ENCODE assay signal across 22 cellular contexts in genomic region chr15:75544273-75544862, GRCh38. TPM values are rescaled to one million over a fixed set of nuclear protein-coding genes. Genes with fewer than 3 reads are reported as not detected.
DNase-seq lines count a peak whose midpoint lies in the region; ATAC-seq, FAIRE-seq and TF ChIP-seq lines count a peak whose summit lies in the region.
"Had no signal": no experiment of that assay in that cellular context is flagged by ENCODE, and none has a peak within 500 bp of the region (broad histone marks: within the 10 kb centered on the region; RNA-seq: fewer than 3 reads in every experiment).

No MANE protein-coding gene starts in this region.

- H3K4me1 ChIP-seq in K562 (replicated peaks in 1 of 2; ENCODE audit: control insufficient read depth in 2 of 2, insufficient read depth in 2 of 2, low read length in 2 of 2) (peaks cover 8 to 22% of the 10 kb centered on the region in 2 experiments; a peak in 3 of 5 replicates), HepG2 (ENCODE audit: insufficient read depth, low read length) (peaks cover 17% of the 10 kb centered on the region), mesendoderm (ENCODE audit: control insufficient read depth, low read depth, low read length) (no peaks in the 10 kb centered on the region), adrenal gland (replicated peaks in 1 of 2) (peaks cover 0 to 30% of the 10 kb centered on the region in 2 donors)

- BruUV-seq in K562 (replicated peaks; lab: Mats Ljungman, UMichigan) (no TSS peak), HepG2 (replicated peaks; lab: Mats Ljungman, UMichigan) (no TSS peak)

- intact Hi-C loops in natural killer cell (cut with micrococcal nuclease) (no loop called here), K562 (cut with micrococcal nuclease) (no loop called here), HepG2 (cut with micrococcal nuclease; ENCODE audit: unreplicated experiment) (no loop called here), adrenal gland (cut with DNase I) (no loop called here)

- no peaks in the 10 kb centered on the region for H3K27me3 Mint-ChIP-seq in natural killer cell (ENCODE audit: low read depth in 2 of 2)
- no peaks in the 10 kb centered on the region for H3K27me3 Mint-ChIP-seq in natural killer cell treated with Interleukin-12 subunit alpha and Interleukin-12 subunit beta and Interleukin-15 and Interleukin-18, amount 100 ng/mL, for 72 hours
- H3K27me3 Mint-ChIP-seq: stimulated activated naive B cell treated with anti-CD40 and anti-IgM and Interleukin-4, amounts not matched to agents 10 μg/mL and 1 μg/mL and 100 μg/mL, for 72 hours had no signal

- no peak overlapping the region for H3K23ac ChIP-seq in mesendoderm (ENCODE audit: low read length)

- H2AK5ac ChIP-seq in mesendoderm (ENCODE audit: low read length) = no peak overlapping the region

- no peaks in the 10 kb centered on the region for H3K9me1 ChIP-seq in K562 (ENCODE audit: control insufficient read depth, insufficient read depth, low read length)

- H3K27me3 ChIP-seq in K562 (ENCODE audit: control insufficient read depth in 2 of 2, insufficient read depth in 2 of 2, low read length in 2 of 2) (no peaks in the 10 kb centered on the region), HepG2 (ENCODE audit: control insufficient read depth in 1 of 2, insufficient read depth in 2 of 2, low read length in 2 of 2) (no peaks in the 10 kb centered on the region; a peak in 1 of 5 replicates), mesendoderm (ENCODE audit: insufficient read depth, low read length, poor library complexity) (no peaks in the 10 kb centered on the region), adrenal gland (no peaks in the 10 kb centered on the region)

- no peak overlapping the region for H4K8ac ChIP-seq in mesendoderm (ENCODE audit: low read depth, low read length)

- no peak overlapping the region for H3K4ac ChIP-seq in mesendoderm (ENCODE audit: low read depth, low read length)

- no peaks in the 10 kb centered on the region for H3K9me3 Mint-ChIP-seq in natural killer cell
- H3K9me3 Mint-ChIP-seq in natural killer cell treated with Interleukin-12 subunit alpha and Interleukin-12 subunit beta and Interleukin-15 and Interleukin-18, amount 100 ng/mL, for 72 hours = no peaks in the 10 kb centered on the region
- H3K9me3 Mint-ChIP-seq: HFFc6; stimulated activated naive B cell treated with anti-CD40 and anti-IgM and Interleukin-4, amounts not matched to agents 10 μg/mL and 1 μg/mL and 100 μg/mL, for 72 hours had no signal

- FAIRE-seq in K562 (lab: Jason Lieb, UNC) = no peak
- FAIRE-seq in HepG2 (lab: Jason Lieb, UNC) = no peak
- FAIRE-seq: keratinocyte had no signal

- no peak overlapping the region for H2BK15ac ChIP-seq in mesendoderm (replicated peaks; ENCODE audit: low read depth)

- no peak overlapping the region for H3K4me2 ChIP-seq in K562 (ENCODE audit: insufficient read depth, low read length)
- no peak overlapping the region for H3K4me2 ChIP-seq in HepG2 (ENCODE audit: low read depth, low read length)
- no peak overlapping the region for H3K4me2 ChIP-seq in mesendoderm (ENCODE audit: low read length)
- H3K4me2 ChIP-seq: PC-9 had no signal

- no peak overlapping the region; the same call in 2 of the 3 replicates for H3K27ac ChIP-seq in K562 (ENCODE audit: extremely low read depth, low read depth, low read length)
- no peak overlapping the region for H3K27ac ChIP-seq in HepG2 (ENCODE audit: extremely low read length, insufficient read depth, low read length)
- no peak overlapping the region for H3K27ac ChIP-seq in mesendoderm (ENCODE audit: low read depth, low read length)
- no peak overlapping the region for H3K27ac ChIP-seq in adrenal gland
- H3K27ac ChIP-seq: PC-9 had no signal

- H3K56ac ChIP-seq in mesendoderm (ENCODE audit: low read length) = no peak overlapping the region

- H3K36me3 Mint-ChIP-seq in natural killer cell = no peaks in the 10 kb centered on the region
- peaks cover 4% of the 10 kb centered on the region for H3K36me3 Mint-ChIP-seq in natural killer cell treated with Interleukin-12 subunit alpha and Interleukin-12 subunit beta and Interleukin-15 and Interleukin-18, amount 100 ng/mL, for 72 hours

- H3K79me2 ChIP-seq in K562 (ENCODE audit: control insufficient read depth, insufficient read depth, low read length) = peaks cover 5% of the 10 kb centered on the region
- peaks cover 7% of the 10 kb centered on the region for H3K79me2 ChIP-seq in HepG2 (ENCODE audit: insufficient read depth, low read length)
- H3K79me2 ChIP-seq in mesendoderm (ENCODE audit: control insufficient read depth, insufficient read depth, low read length) = peaks cover 43% of the 10 kb centered on the region

- H3K36me3 ChIP-seq in K562 (ENCODE audit: control insufficient read depth, insufficient read depth, low read length) (no peaks in the 10 kb centered on the region), HepG2 (replicated peaks in 1 of 2; ENCODE audit: control insufficient read depth in 1 of 2, insufficient read depth in 2 of 2, low read length in 2 of 2) (peaks cover 0 to 7% of the 10 kb centered on the region in 2 experiments; a peak in 1 of 5 replicates), mesendoderm (ENCODE audit: control insufficient read depth, insufficient read depth, low read length) (no peaks in the 10 kb centered on the region), adrenal gland (replicated peaks in 1 of 2) (no peaks in the 10 kb centered on the region)

- no peak overlapping the region for H2BK5ac ChIP-seq in mesendoderm (ENCODE audit: low read length)

- POLR2A ChIA-PET in K562 (lab: Yijun Ruan, JAX) (interaction anchor here (0.9 to 3.1 kb wide), 3 partner anchors 9 to 17 kb away, joined by 3 to 15 read pairs (median 12); no protein-coding TSS in a partner anchor), HepG2 (lab: Yijun Ruan, JAX) (interaction anchor here (0.7 kb wide), 1 partner anchor 99 kb away, joined by 3 read pairs; no protein-coding TSS in a partner anchor)

- ATAC-seq in natural killer cell (peak in 2 of 3 donors; percentile 24 to 50), K562 (peak; percentile 51), HepG2 (no peak), HG02852 (IDR thresholded peaks at IDR 0.05; ENCODE audit: unreplicated experiment) (no peak), GM21360 (IDR thresholded peaks at IDR 0.05; ENCODE audit: unreplicated experiment) (no peak)
- ATAC-seq in natural killer cell treated with Interleukin-12 subunit alpha and Interleukin-12 subunit beta and Interleukin-15 and Interleukin-18, amount 100 ng/mL, for 72 hours = no peak
- ATAC-seq: right cardiac atrium; SK-N-SH treated with all-trans-retinoic acid at 6 μM for 48 hours; stimulated activated naive B cell treated with anti-CD40 and anti-IgM and Interleukin-4, amounts not matched to agents 10 μg/mL and 1 μg/mL and 100 μg/mL, for 72 hours had no signal

- TF ChIP-seq CTCF in natural killer cell (IDR thresholded peaks at IDR 0.05) (no peak), K562 (IDR thresholded peaks at IDR 0.05 in 2 of 3, conservative IDR thresholded peaks at IDR 0.05 in 1 of 3; ENCODE audit: insufficient read depth in 2 of 3, low read depth in 1 of 3, low read length in 3 of 3) (no peak), HepG2 (CRISPR knock-in tag; IDR thresholded peaks at IDR 0.05) (no peak), adrenal gland (IDR thresholded peaks at IDR 0.05) (no peak)

- DNase-seq in natural killer cell (no peak), K562 (ENCODE audit: extremely low read depth in 1 of 4, low spot score in 3 of 4) (no peak), HepG2 (ENCODE audit: low spot score) (no peak), mesendoderm (no peak), adrenal gland (no peak)
- no peak for DNase-seq in natural killer cell treated with Interleukin-12 subunit alpha and Interleukin-12 subunit beta and Interleukin-15 and Interleukin-18, amount 100 ng/mL, for 72 hours (ENCODE audit: low spot score)
- DNase-seq: activated CD4-positive, alpha-beta T cell treated with anti-CD3 and anti-CD28 coated beads for 1 hour; activated effector memory CD4-positive, alpha-beta T cell treated with Interleukin-2 at 50 U/mL for 16 hours; COR-L47; effector CD8-positive, alpha-beta T cell; HFFc6; Kasumi-1; NCI-H1105; PC-9; right cardiac atrium; stimulated activated CD4-positive, alpha-beta T cell treated with anti-CD3 and anti-CD28 coated beads, Interleukin-15, amount 100 ng/mL, for 24 hours; stimulated activated naive B cell treated with anti-CD40 and anti-IgM and Interleukin-4, amounts not matched to agents 10 μg/mL and 1 μg/mL and 100 μg/mL, for 72 hours; trophoblast cell had no signal

- 26% methylated on average over 3 of the region's 3 CpGs for whole genome bisulfite sequencing in K562 (ENCODE audit: insufficient coverage, low coverage, missing lambda C conversion rate)
- WGBS in HepG2 (ENCODE audit: low lambda C conversion rate) = 81% methylated on average over 3 of the region's 3 CpGs
- no CpG with 5 or more reads among the region's 3 CpGs for WGBS in mesendoderm (ENCODE audit: extremely low coverage, insufficient coverage, low lambda C conversion rate)
- WGBS in adrenal gland, 4 donors = 87 to 98% (median 88%) methylated on average over 3 of the region's 3 CpGs

- in situ Hi-C loops in K562 (cut with MboI) = no loop called here
- in situ Hi-C loops in HepG2 (cut with HindIII; ENCODE audit: extremely low pct_ligation_motif_present, low pct_unique_long_range_greater_than_20kb) = no loop called here

- no peak overlapping the region for H2AFZ ChIP-seq in K562 (ENCODE audit: low read depth, low read length)
- H2AFZ ChIP-seq in HepG2 (ENCODE audit: low read length) = no peak overlapping the region
- H2AFZ ChIP-seq: PC-9 had no signal

- H3K9ac ChIP-seq in K562 (ENCODE audit: insufficient read depth in 1 of 2, low read depth in 2 of 2, low read length in 2 of 2) = no peak overlapping the region; a peak in 1 of 4 replicates
- H3K9ac ChIP-seq in HepG2 (ENCODE audit: insufficient read depth, low read depth, low read length) = no peak overlapping the region
- no peak overlapping the region for H3K9ac ChIP-seq in mesendoderm (ENCODE audit: low read length)

- peak overlapping the region; percentile 58 to 83 for H3K27ac Mint-ChIP-seq in natural killer cell
- H3K27ac Mint-ChIP-seq in natural killer cell treated with Interleukin-12 subunit alpha and Interleukin-12 subunit beta and Interleukin-15 and Interleukin-18, amount 100 ng/mL, for 72 hours = peak overlapping the region in 1 of 2 donors; percentile 24

- H4K20me1 ChIP-seq in K562 (replicated peaks; ENCODE audit: control insufficient read depth, insufficient read depth, low read length) = no peaks in the 10 kb centered on the region
- no peaks in the 10 kb centered on the region for H4K20me1 ChIP-seq in HepG2 (ENCODE audit: insufficient read depth, low read length)

- H3K9me3 ChIP-seq in K562 (replicated peaks; ENCODE audit: control insufficient read depth, insufficient read depth, low read depth, low read length) (no peaks in the 10 kb centered on the region), HepG2 (ENCODE audit: low read length) (no peaks in the 10 kb centered on the region), adrenal gland (replicated peaks in 1 of 3) (no peaks in the 10 kb centered on the region)

- H3K4me1 Mint-ChIP-seq in natural killer cell = peaks cover 30 to 36% of the 10 kb centered on the region in 2 donors
- H3K4me1 Mint-ChIP-seq in natural killer cell treated with Interleukin-12 subunit alpha and Interleukin-12 subunit beta and Interleukin-15 and Interleukin-18, amount 100 ng/mL, for 72 hours (ENCODE audit: low read depth in 2 of 2) = peaks cover 20 to 31% of the 10 kb centered on the region in 2 donors

- TF ChIP-seq EP300 in K562 (IDR thresholded peaks at IDR 0.05; ENCODE audit: low read length) = no peak
- TF ChIP-seq EP300 in HepG2 (IDR thresholded peaks at IDR 0.05; ENCODE audit: low read depth in 2 of 2, low read length in 2 of 2) = no peak
- TF ChIP-seq EP300 in HepG2 (CRISPR knock-in tag; IDR thresholded peaks at IDR 0.05; ENCODE audit: borderline replicate concordance) = no peak

- TF ChIP-seq RAD21 in K562 (CRISPR knock-in tag; conservative IDR thresholded peaks at IDR 0.05 in 1 of 2, IDR thresholded peaks at IDR 0.05 in 1 of 2) (no peak), HepG2 (CRISPR knock-in tag; IDR thresholded peaks at IDR 0.05) (no peak)

- H3K4me3 ChIP-seq in K562 = no peak overlapping the region
- H3K4me3 ChIP-seq in HepG2 (replicated peaks in 1 of 3; ENCODE audit: insufficient read depth in 1 of 3, low read depth in 2 of 3, low read length in 3 of 3) = no peak overlapping the region
- no peak overlapping the region for H3K4me3 ChIP-seq in mesendoderm (ENCODE audit: low read length)
- H3K4me3 ChIP-seq in adrenal gland = no peak overlapping the region
- H3K4me3 ChIP-seq: PC-9 had no signal

- H4K5ac ChIP-seq in mesendoderm (ENCODE audit: low read length) = no peak overlapping the region

- no peak overlapping the region for H2BK120ac ChIP-seq in mesendoderm (ENCODE audit: low read depth, low read length)

- H3K4me3 Mint-ChIP-seq in natural killer cell = no peak overlapping the region
- no peak overlapping the region for H3K4me3 Mint-ChIP-seq in natural killer cell treated with Interleukin-12 subunit alpha and Interleukin-12 subunit beta and Interleukin-15 and Interleukin-18, amount 100 ng/mL, for 72 hours
- H3K4me3 Mint-ChIP-seq: HFFc6; stimulated activated naive B cell treated with anti-CD40 and anti-IgM and Interleukin-4, amounts not matched to agents 10 μg/mL and 1 μg/mL and 100 μg/mL, for 72 hours had no signal

- CTCF ChIA-PET in K562 (lab: Yijun Ruan, JAX; ENCODE audit: low intra/inter-chr PET ratio) = no interaction called here
- CTCF ChIA-PET in HepG2 (lab: Yijun Ruan, JAX; ENCODE audit: low intra/inter-chr PET ratio, low total read pairs) = no interaction called here

- peaks cover 9% of the 10 kb centered on the region for H3K79me1 ChIP-seq in mesendoderm (ENCODE audit: low read length)

- TF ChIP-seq POLR2A in K562 (conservative IDR thresholded peaks at IDR 0.05) (no peak), HepG2 (IDR thresholded peaks at IDR 0.05; ENCODE audit: insufficient read depth in 1 of 2, low read depth in 2 of 2, low read length in 2 of 2) (no peak), adrenal gland (IDR thresholded peaks at IDR 0.05) (no peak)

- no peak overlapping the region for H3K18ac ChIP-seq in mesendoderm (ENCODE audit: low read length)

RNA-seq across cellular contexts. Expression of gene PTPN9, which starts 34.7 kb away (rescaled TPM):
- total RNA-seq in natural killer cell (10 to 100 TPM; 28.3 to 33.0 (median 28.9) TPM), K562 (2014; rRNA removed) (7.4 and 14.4 TPM in 2 replicates), K562 (2014; rRNA removed; fragmentation: Illumina TruSeq; extraction: Trizol) (14.2 and 16.6 TPM in 2 replicates), K562 (2015; rRNA removed; fragmentation: Illumina TruSeq; extraction: Trizol) (15.4 and 16.5 TPM in 2 replicates), K562 (2021) (17.1 and 20.4 TPM in 2 replicates), HepG2 (2016; rRNA removed; fragmentation: Illumina TruSeq; extraction: Trizol) (16.5 and 16.6 TPM in 2 replicates), adrenal gland (10 to 100 TPM; 11.7 to 28.5 (median 19.9) TPM)
- 10 to 100 TPM; 30.0 to 34.2 TPM for total RNA-seq in natural killer cell treated with Interleukin-12 subunit alpha and Interleukin-12 subunit beta and Interleukin-15 and Interleukin-18, amount 100 ng/mL, for 72 hours
- 24.8 and 25.7 TPM in 2 replicates for total RNA-seq in K562 (2011; cell fraction: chromatin; rRNA removed; ENCODE audit: low replicate concordance)
- 11.2 and 13.5 TPM in 2 replicates for total RNA-seq in K562 (2011; cell fraction: nucleolus; rRNA removed)
- total RNA-seq in K562 (2011; cell fraction: nucleoplasm; rRNA removed) = 19.7 and 25.1 TPM in 2 replicates
- polyA plus RNA-seq in K562 (2011; rRNA removed) (22.3 and 24.0 TPM in 2 replicates), K562 (2014; fragmentation: Illumina TruSeq; extraction: Trizol) (17.7 and 19.7 TPM in 2 replicates), K562 (2014; fragmentation: Nextera tagmentation; extraction: Ambion mirVana) (1 to 10 TPM; 5.0 to 6.3 TPM), K562 (2014; rRNA removed) (11.3 and 12.4 TPM in 2 replicates), HepG2 (2011; rRNA removed) (19.9 and 21.3 TPM in 2 replicates), adrenal gland (10 to 100 TPM in 1 of 3 donors, 1 to 10 TPM in 2; 5.9 to 20.1 (median 6.1) TPM)
- polyA plus RNA-seq in K562 (2011; cell fraction: cytosol; rRNA removed) = 31.5 and 33.8 TPM in 2 replicates
- polyA plus RNA-seq in K562 (2011; cell fraction: nucleus; rRNA removed) = 11.1 and 14.2 TPM in 2 replicates
- 15.8 and 27.6 TPM in 2 replicates for polyA plus RNA-seq in K562 (2012)
- 35.0 and 36.0 TPM in 2 replicates for polyA minus RNA-seq in K562 (2011; rRNA and poly(A)+ RNA removed)
- polyA minus RNA-seq in K562 (2011; cell fraction: cytosol; rRNA and poly(A)+ RNA removed) = 12.7 and 14.1 TPM in 2 replicates
- polyA minus RNA-seq in K562 (2011; cell fraction: nucleus; rRNA and poly(A)+ RNA removed) = 3.4 and 8.6 TPM in 2 replicates
- 12.9 and 15.6 TPM in 2 replicates for total RNA-seq in HepG2 (2016; cell fraction: cytosol; rRNA removed; fragmentation: Illumina TruSeq; extraction: Trizol; ENCODE audit: low read depth)
- 16.3 and 17.5 TPM in 2 replicates for total RNA-seq in HepG2 (2016; cell fraction: insoluble cytoplasmic fraction; rRNA removed; fragmentation: Illumina TruSeq; extraction: Trizol)
- 20.4 and 21.9 TPM in 2 replicates for total RNA-seq in HepG2 (2016; cell fraction: membrane; rRNA removed; fragmentation: Illumina TruSeq; extraction: Trizol)
- 11.6 and 14.4 TPM in 2 replicates for total RNA-seq in HepG2 (2016; cell fraction: nucleus; rRNA removed; fragmentation: Illumina TruSeq; extraction: Trizol)
- polyA plus RNA-seq in HepG2 (2011; cell fraction: cytosol; rRNA removed) = 21.8 and 22.9 TPM in 2 replicates
- 12.9 and 15.1 TPM in 2 replicates for polyA plus RNA-seq in HepG2 (2011; cell fraction: nucleus; rRNA removed)
- polyA plus RNA-seq in HepG2 (2012) = 13.3 and 14.1 TPM in 2 replicates
- polyA plus RNA-seq in HepG2 (2016; cell fraction: cytosol; fragmentation: Illumina TruSeq; extraction: Trizol; ENCODE audit: low read depth) = 5.8 and 6.2 TPM in 2 replicates
- 16.3 and 19.5 TPM in 2 replicates for polyA plus RNA-seq in HepG2 (2016; cell fraction: insoluble cytoplasmic fraction; fragmentation: Illumina TruSeq; extraction: Trizol; ENCODE audit: low read depth)
- polyA plus RNA-seq in HepG2 (2016; cell fraction: membrane; fragmentation: Illumina TruSeq; extraction: Trizol; ENCODE audit: low read depth) = 14.9 and 15.7 TPM in 2 replicates
- polyA plus RNA-seq in HepG2 (2016; cell fraction: nucleus; fragmentation: Illumina TruSeq; extraction: Trizol; ENCODE audit: insufficient read depth, low read depth) = 13.5 and 15.4 TPM in 2 replicates
- 75.2 and 86.3 TPM in 2 replicates for polyA minus RNA-seq in HepG2 (2011; rRNA and poly(A)+ RNA removed; ENCODE audit: low replicate concordance)
- 11.8 and 13.8 TPM in 2 replicates for polyA minus RNA-seq in HepG2 (2011; cell fraction: cytosol; rRNA and poly(A)+ RNA removed)
- polyA minus RNA-seq in HepG2 (2011; cell fraction: nucleus; rRNA and poly(A)+ RNA removed) = 13.6 and 20.1 TPM in 2 replicates
- polyA plus RNA-seq in mesendoderm (2013, experiment 1 of 2) = 33.3 TPM
- 33.4 TPM for polyA plus RNA-seq in mesendoderm (2013, experiment 2 of 2)

Comparison
In these comparisons a context has a peak if more than half of its experiments do, and no peak if none do; other contexts are left out.
1. ATAC-seq: peak in natural killer cell (2 of 3) and K562 (single experiment); none in natural killer cell treated with Interleukin-12 subunit alpha and Interleukin-12 subunit beta and Interleukin-15 and Interleukin-18, amount 100 ng/mL, for 72 hours (0 of 2), HepG2 (single experiment), HG02852 (single experiment) and GM21360 (single experiment).